1 cellular context compared by ENCODE assay signal in the genomic region with DNA sequence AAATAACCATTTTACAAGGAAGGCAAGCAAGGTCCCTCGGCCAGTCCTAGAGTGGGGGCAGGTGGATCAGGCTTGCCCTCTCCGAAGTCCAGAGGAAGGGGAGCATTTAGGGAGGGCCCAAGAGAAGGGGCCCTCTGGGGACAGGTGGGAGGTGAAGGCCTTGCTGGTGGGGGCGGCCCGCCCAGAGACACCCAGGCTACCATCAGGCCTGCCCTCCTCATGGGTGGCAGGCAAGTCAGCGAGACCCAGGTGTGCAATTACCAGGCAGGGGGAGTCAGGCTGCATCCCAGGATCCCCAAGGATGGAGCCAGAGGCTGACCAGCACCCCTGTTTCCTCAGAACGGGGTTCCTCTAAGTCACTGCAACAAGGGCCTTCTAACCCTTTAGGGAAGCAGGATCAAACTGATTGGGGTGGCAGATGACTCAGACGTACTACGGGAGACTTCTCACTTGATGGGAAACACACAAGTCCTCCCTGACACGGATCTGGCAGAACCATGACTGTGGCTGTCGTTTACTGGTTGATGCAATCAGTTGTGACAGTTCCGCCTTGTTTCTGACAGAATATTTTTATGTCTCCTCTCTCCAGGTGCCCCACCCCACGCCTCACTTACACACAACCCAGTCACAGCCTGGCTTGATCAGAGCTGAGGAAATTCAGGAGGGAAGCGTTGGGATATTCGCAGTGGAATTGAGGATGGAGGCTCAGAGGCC.
A peak's percentile ranks its signal among the peaks of the same experiment; 100 is the strongest.
TF ChIP-seq lines count a peak whose summit lies in the region.

No MANE protein-coding gene starts in this region.

TF ChIP-seq in K562, 482 proteins besides CTCF, POLR2A, EP300 and RAD21 (continued from another document and continues in another):
- TF ChIP-seq, protein P1, sequence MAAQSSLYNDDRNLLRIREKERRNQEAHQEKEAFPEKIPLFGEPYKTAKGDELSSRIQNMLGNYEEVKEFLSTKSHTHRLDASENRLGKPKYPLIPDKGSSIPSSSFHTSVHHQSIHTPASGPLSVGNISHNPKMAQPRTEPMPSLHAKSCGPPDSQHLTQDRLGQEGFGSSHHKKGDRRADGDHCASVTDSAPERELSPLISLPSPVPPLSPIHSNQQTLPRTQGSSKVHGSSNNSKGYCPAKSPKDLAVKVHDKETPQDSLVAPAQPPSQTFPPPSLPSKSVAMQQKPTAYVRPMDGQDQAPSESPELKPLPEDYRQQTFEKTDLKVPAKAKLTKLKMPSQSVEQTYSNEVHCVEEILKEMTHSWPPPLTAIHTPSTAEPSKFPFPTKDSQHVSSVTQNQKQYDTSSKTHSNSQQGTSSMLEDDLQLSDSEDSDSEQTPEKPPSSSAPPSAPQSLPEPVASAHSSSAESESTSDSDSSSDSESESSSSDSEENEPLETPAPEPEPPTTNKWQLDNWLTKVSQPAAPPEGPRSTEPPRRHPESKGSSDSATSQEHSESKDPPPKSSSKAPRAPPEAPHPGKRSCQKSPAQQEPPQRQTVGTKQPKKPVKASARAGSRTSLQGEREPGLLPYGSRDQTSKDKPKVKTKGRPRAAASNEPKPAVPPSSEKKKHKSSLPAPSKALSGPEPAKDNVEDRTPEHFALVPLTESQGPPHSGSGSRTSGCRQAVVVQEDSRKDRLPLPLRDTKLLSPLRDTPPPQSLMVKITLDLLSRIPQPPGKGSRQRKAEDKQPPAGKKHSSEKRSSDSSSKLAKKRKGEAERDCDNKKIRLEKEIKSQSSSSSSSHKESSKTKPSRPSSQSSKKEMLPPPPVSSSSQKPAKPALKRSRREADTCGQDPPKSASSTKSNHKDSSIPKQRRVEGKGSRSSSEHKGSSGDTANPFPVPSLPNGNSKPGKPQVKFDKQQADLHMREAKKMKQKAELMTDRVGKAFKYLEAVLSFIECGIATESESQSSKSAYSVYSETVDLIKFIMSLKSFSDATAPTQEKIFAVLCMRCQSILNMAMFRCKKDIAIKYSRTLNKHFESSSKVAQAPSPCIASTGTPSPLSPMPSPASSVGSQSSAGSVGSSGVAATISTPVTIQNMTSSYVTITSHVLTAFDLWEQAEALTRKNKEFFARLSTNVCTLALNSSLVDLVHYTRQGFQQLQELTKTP (IDR thresholded peaks at IDR 0.05; ENCODE audit: low read depth in 1 of 2, partially characterized antibody in 2 of 2): no peak
- TF ChIP-seq, protein P2, sequence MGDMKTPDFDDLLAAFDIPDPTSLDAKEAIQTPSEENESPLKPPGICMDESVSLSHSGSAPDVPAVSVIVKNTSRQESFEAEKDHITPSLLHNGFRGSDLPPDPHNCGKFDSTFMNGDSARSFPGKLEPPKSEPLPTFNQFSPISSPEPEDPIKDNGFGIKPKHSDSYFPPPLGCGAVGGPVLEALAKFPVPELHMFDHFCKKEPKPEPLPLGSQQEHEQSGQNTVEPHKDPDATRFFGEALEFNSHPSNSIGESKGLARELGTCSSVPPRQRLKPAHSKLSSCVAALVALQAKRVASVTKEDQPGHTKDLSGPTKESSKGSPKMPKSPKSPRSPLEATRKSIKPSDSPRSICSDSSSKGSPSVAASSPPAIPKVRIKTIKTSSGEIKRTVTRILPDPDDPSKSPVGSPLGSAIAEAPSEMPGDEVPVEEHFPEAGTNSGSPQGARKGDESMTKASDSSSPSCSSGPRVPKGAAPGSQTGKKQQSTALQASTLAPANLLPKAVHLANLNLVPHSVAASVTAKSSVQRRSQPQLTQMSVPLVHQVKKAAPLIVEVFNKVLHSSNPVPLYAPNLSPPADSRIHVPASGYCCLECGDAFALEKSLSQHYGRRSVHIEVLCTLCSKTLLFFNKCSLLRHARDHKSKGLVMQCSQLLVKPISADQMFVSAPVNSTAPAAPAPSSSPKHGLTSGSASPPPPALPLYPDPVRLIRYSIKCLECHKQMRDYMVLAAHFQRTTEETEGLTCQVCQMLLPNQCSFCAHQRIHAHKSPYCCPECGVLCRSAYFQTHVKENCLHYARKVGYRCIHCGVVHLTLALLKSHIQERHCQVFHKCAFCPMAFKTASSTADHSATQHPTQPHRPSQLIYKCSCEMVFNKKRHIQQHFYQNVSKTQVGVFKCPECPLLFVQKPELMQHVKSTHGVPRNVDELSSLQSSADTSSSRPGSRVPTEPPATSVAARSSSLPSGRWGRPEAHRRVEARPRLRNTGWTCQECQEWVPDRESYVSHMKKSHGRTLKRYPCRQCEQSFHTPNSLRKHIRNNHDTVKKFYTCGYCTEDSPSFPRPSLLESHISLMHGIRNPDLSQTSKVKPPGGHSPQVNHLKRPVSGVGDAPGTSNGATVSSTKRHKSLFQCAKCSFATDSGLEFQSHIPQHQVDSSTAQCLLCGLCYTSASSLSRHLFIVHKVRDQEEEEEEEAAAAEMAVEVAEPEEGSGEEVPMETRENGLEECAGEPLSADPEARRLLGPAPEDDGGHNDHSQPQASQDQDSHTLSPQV (IDR thresholded peaks at IDR 0.05): no peak
- TF ChIP-seq ATF1 (CRISPR knock-in tag; IDR thresholded peaks at IDR 0.05) (no peak), ATF1 (tag; IDR thresholded peaks at IDR 0.05) (0 out of 2 replicates have a peak, but pooled peaks have one; percentile 34), RAD51 (IDR thresholded peaks at IDR 0.05; ENCODE audit: borderline replicate concordance, low read depth) (no peak), RBM39 (optimal IDR thresholded peaks at IDR 0.05; ENCODE audit: low read depth, low read length) (no peak), ILF3 (IDR thresholded peaks at IDR 0.05; ENCODE audit: borderline replicate concordance) (no peak), DMBX1 (CRISPR knock-in tag; IDR thresholded peaks at IDR 0.05; ENCODE audit: borderline replicate concordance) (no peak), GABPB2 (CRISPR knock-in tag; conservative IDR thresholded peaks at IDR 0.05) (no peak), HDAC8 (tag; IDR thresholded peaks at IDR 0.05) (no peak), THRAP3 (IDR thresholded peaks at IDR 0.05; ENCODE audit: borderline replicate concordance) (no peak), ZNF354B (CRISPR knock-in tag; IDR thresholded peaks at IDR 0.05) (no peak), HDAC1 (IDR thresholded peaks at IDR 0.05) (peak in 1 of 2 experiments; percentile 29; a peak in 1 of 4 replicates), U2AF2 (optimal IDR thresholded peaks at IDR 0.05; ENCODE audit: low read depth, low read length) (no peak), DPF2 (IDR thresholded peaks at IDR 0.05) (0 out of 2 replicates have a peak, but pooled peaks have one; percentile 26), CREM (IDR thresholded peaks at IDR 0.05; ENCODE audit: low read depth) (peak; percentile 16), PRPF4 (IDR thresholded peaks at IDR 0.05; ENCODE audit: insufficient read depth, low read depth, low read length, poor library complexity, severe bottlenecking) (no peak), ZNF239 (CRISPR knock-in tag; IDR thresholded peaks at IDR 0.05) (no peak), ZNF197 (CRISPR knock-in tag; IDR thresholded peaks at IDR 0.05; ENCODE audit: low read depth) (no peak), ZNF316 (IDR thresholded peaks at IDR 0.05) (no peak), ELF2 (CRISPR knock-in tag; IDR thresholded peaks at IDR 0.05) (no peak), ZNF561 (CRISPR knock-in tag; conservative IDR thresholded peaks at IDR 0.05) (no peak), C11orf30 (IDR thresholded peaks at IDR 0.05; ENCODE audit: low read depth) (no peak), CHD1 (IDR thresholded peaks at IDR 0.05; ENCODE audit: low read length) (no peak), ZNF766 (CRISPR knock-in tag; conservative IDR thresholded peaks at IDR 0.05) (no peak), SMARCB1 (IDR thresholded peaks at IDR 0.05; ENCODE audit: insufficient read length, low read depth) (no peak), SMAD4 (CRISPR knock-in tag; conservative IDR thresholded peaks at IDR 0.05) (no peak), FOSL1 (tag; conservative IDR thresholded peaks at IDR 0.05) (peak; percentile 76), MEF2A (IDR thresholded peaks at IDR 0.05; ENCODE audit: control insufficient read depth, low read depth, low read length) (no peak)
- TF ChIP-seq, protein P3, sequence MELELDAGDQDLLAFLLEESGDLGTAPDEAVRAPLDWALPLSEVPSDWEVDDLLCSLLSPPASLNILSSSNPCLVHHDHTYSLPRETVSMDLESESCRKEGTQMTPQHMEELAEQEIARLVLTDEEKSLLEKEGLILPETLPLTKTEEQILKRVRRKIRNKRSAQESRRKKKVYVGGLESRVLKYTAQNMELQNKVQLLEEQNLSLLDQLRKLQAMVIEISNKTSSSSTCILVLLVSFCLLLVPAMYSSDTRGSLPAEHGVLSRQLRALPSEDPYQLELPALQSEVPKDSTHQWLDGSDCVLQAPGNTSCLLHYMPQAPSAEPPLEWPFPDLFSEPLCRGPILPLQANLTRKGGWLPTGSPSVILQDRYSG (tag; conservative IDR thresholded peaks at IDR 0.05; ENCODE audit: low read depth): no peak
- TF ChIP-seq, protein P4, sequence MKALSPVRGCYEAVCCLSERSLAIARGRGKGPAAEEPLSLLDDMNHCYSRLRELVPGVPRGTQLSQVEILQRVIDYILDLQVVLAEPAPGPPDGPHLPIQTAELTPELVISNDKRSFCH (CRISPR knock-in tag; IDR thresholded peaks at IDR 0.05): no peak
- TF ChIP-seq, protein P4 (tag; IDR thresholded peaks at IDR 0.05): no peak
- TF ChIP-seq, protein P5, sequence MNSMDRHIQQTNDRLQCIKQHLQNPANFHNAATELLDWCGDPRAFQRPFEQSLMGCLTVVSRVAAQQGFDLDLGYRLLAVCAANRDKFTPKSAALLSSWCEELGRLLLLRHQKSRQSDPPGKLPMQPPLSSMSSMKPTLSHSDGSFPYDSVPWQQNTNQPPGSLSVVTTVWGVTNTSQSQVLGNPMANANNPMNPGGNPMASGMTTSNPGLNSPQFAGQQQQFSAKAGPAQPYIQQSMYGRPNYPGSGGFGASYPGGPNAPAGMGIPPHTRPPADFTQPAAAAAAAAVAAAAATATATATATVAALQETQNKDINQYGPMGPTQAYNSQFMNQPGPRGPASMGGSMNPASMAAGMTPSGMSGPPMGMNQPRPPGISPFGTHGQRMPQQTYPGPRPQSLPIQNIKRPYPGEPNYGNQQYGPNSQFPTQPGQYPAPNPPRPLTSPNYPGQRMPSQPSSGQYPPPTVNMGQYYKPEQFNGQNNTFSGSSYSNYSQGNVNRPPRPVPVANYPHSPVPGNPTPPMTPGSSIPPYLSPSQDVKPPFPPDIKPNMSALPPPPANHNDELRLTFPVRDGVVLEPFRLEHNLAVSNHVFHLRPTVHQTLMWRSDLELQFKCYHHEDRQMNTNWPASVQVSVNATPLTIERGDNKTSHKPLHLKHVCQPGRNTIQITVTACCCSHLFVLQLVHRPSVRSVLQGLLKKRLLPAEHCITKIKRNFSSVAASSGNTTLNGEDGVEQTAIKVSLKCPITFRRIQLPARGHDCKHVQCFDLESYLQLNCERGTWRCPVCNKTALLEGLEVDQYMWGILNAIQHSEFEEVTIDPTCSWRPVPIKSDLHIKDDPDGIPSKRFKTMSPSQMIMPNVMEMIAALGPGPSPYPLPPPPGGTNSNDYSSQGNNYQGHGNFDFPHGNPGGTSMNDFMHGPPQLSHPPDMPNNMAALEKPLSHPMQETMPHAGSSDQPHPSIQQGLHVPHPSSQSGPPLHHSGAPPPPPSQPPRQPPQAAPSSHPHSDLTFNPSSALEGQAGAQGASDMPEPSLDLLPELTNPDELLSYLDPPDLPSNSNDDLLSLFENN (IDR thresholded peaks at IDR 0.05; ENCODE audit: low read depth in 2 of 2, low read length in 2 of 2): no peak
- TF ChIP-seq, protein P6, sequence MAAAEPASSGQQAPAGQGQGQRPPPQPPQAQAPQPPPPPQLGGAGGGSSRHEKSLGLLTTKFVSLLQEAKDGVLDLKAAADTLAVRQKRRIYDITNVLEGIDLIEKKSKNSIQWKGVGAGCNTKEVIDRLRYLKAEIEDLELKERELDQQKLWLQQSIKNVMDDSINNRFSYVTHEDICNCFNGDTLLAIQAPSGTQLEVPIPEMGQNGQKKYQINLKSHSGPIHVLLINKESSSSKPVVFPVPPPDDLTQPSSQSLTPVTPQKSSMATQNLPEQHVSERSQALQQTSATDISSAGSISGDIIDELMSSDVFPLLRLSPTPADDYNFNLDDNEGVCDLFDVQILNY (CRISPR knock-in tag; IDR thresholded peaks at IDR 0.05): no peak
- TF ChIP-seq, protein P7, sequence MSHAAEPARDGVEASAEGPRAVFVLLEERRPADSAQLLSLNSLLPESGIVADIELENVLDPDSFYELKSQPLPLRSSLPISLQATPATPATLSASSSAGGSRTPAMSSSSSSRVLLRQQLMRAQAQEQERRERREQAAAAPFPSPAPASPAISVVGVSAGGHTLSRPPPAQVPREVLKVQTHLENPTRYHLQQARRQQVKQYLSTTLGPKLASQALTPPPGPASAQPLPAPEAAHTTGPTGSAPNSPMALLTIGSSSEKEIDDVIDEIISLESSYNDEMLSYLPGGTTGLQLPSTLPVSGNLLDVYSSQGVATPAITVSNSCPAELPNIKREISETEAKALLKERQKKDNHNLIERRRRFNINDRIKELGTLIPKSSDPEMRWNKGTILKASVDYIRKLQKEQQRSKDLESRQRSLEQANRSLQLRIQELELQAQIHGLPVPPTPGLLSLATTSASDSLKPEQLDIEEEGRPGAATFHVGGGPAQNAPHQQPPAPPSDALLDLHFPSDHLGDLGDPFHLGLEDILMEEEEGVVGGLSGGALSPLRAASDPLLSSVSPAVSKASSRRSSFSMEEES (CRISPR knock-in tag; IDR thresholded peaks at IDR 0.05): no peak
- TF ChIP-seq, protein P8, sequence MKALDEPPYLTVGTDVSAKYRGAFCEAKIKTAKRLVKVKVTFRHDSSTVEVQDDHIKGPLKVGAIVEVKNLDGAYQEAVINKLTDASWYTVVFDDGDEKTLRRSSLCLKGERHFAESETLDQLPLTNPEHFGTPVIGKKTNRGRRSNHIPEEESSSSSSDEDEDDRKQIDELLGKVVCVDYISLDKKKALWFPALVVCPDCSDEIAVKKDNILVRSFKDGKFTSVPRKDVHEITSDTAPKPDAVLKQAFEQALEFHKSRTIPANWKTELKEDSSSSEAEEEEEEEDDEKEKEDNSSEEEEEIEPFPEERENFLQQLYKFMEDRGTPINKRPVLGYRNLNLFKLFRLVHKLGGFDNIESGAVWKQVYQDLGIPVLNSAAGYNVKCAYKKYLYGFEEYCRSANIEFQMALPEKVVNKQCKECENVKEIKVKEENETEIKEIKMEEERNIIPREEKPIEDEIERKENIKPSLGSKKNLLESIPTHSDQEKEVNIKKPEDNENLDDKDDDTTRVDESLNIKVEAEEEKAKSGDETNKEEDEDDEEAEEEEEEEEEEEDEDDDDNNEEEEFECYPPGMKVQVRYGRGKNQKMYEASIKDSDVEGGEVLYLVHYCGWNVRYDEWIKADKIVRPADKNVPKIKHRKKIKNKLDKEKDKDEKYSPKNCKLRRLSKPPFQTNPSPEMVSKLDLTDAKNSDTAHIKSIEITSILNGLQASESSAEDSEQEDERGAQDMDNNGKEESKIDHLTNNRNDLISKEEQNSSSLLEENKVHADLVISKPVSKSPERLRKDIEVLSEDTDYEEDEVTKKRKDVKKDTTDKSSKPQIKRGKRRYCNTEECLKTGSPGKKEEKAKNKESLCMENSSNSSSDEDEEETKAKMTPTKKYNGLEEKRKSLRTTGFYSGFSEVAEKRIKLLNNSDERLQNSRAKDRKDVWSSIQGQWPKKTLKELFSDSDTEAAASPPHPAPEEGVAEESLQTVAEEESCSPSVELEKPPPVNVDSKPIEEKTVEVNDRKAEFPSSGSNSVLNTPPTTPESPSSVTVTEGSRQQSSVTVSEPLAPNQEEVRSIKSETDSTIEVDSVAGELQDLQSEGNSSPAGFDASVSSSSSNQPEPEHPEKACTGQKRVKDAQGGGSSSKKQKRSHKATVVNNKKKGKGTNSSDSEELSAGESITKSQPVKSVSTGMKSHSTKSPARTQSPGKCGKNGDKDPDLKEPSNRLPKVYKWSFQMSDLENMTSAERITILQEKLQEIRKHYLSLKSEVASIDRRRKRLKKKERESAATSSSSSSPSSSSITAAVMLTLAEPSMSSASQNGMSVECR (CRISPR knock-in tag; IDR thresholded peaks at IDR 0.05): no peak
